ENCODE assay signal across 13 cellular contexts in the genomic region with DNA sequence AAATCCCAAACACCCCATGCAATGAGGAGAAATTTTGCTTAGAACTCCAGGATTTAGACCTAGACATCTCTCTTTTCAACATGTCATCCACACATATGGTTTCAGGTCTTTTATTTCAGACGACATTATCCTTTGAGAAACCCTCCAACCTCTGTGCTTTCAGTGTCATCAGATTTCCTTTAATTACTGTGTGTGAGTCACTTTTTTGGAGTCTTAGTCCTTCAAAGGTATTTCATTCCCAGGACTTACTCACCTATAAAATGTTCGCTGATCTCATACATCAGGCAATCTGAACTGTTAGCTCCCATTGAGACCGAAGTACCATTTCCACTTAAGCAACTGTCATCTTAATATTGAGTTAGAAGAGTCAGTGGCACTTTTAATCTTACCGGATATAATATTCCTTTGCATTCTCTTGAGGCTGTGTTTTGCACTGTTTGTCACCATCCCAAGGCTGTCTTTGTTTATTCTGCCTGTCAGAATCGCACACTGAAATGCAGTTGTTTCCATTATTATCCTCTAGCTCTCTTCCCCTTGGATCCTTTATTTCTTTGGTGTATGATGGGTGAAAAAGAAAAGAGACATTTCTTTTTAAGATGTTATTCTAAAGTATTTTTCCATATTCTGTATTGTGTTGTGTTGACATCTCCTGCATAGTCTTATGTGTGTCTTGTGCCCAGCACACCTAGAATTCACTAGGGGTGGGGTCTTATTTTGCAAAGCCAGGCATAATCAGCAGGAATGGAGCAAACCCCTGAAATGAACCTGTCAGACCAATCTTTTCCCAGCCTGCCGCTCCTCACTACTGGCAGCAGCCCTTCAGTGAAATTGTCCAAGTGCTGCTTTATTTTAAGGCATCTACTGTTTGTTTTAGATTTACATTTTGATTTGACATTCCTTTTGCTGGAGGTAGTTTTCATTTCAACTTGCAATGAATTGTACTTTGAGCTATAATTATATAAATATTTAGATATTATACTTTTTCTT.
A peak's percentile ranks its signal among the peaks of the same experiment; 100 is the strongest.
DNase-seq lines count a peak whose midpoint lies in the region; ATAC-seq and TF ChIP-seq lines count a peak whose summit lies in the region.
"Had no signal": no experiment of that assay in that cellular context is flagged by ENCODE, and none has a peak within 500 bp of the region (broad histone marks: within the 10 kb centered on the region; RNA-seq: fewer than 3 reads in every experiment).

No MANE protein-coding gene starts in this region.

- no CpG with 5 or more reads among the region's 6 CpGs for WGBS in mesendoderm (ENCODE audit: extremely low coverage, insufficient coverage, low lambda C conversion rate)
- no CpG with 5 or more reads among the region's 6 CpGs for WGBS in neuronal stem cell (ENCODE audit: extremely low coverage in 2 of 2, insufficient read length in 2 of 2, insufficient replicate concordance in 1 of 2), 2 donors
- 76 to 80% methylated on average over 6 of the region's 6 CpGs for WGBS in lower leg skin, 2 donors

- intact Hi-C loops in lower leg skin (cut with DNase I; ENCODE audit: low total_unique reads) = no loop called here

- TF ChIP-seq POLR2A in lower leg skin (IDR thresholded peaks at IDR 0.05) = no peak

- H3K4ac ChIP-seq in mesendoderm (ENCODE audit: low read depth, low read length) (no peak overlapping the region), neuronal stem cell (ENCODE audit: low read length) (no peak overlapping the region)

- H2AK5ac ChIP-seq in mesendoderm (ENCODE audit: low read length) (no peak overlapping the region), neuronal stem cell (ENCODE audit: low read depth, low read length) (no peak overlapping the region)

- H3K23ac ChIP-seq in mesendoderm (ENCODE audit: low read length) (no peak overlapping the region), neuronal stem cell (ENCODE audit: low read depth, low read length, poor library complexity) (no peak overlapping the region)

- H3K79me2 ChIP-seq in mesendoderm (ENCODE audit: control insufficient read depth, insufficient read depth, low read length) = no peaks in the 10 kb centered on the region

- H3K18ac ChIP-seq in mesendoderm (ENCODE audit: low read length) (no peak overlapping the region), neuronal stem cell (ENCODE audit: low read length) (no peak overlapping the region)

- H2BK15ac ChIP-seq in mesendoderm (replicated peaks; ENCODE audit: low read depth) (no peak overlapping the region), neuronal stem cell (ENCODE audit: low read length) (no peak overlapping the region)

- H3K4me2 ChIP-seq in mesendoderm (ENCODE audit: low read length) (no peak overlapping the region), neuronal stem cell (ENCODE audit: insufficient read depth, low read length, poor library complexity, severe bottlenecking) (no peak overlapping the region)

- H4K91ac ChIP-seq in neuronal stem cell (ENCODE audit: low read depth, low read length, poor library complexity) = no peak overlapping the region

- H3K27ac ChIP-seq in mesendoderm (ENCODE audit: low read depth, low read length) (no peak overlapping the region), neuronal stem cell (replicated peaks; ENCODE audit: low read length) (no peak overlapping the region)
- H3K27ac ChIP-seq: colonic mucosa, Peyer's patch had no signal

- H3K4me1 ChIP-seq in mesendoderm (ENCODE audit: control insufficient read depth, low read depth, low read length) (no peaks in the 10 kb centered on the region), neuronal stem cell (ENCODE audit: control insufficient read depth in 2 of 2, insufficient read depth in 1 of 2, low read depth in 1 of 2, low read length in 2 of 2) (peaks cover 0 to 2% of the 10 kb centered on the region in 2 donors)
- H3K4me1 ChIP-seq: colonic mucosa had no signal

- H3K9ac ChIP-seq in mesendoderm (ENCODE audit: low read length) = no peak overlapping the region
- no peak overlapping the region for H3K9ac ChIP-seq in neuronal stem cell (ENCODE audit: low read depth, low read length, poor library complexity)

- H2BK5ac ChIP-seq in mesendoderm (ENCODE audit: low read length) (no peak overlapping the region), neuronal stem cell (ENCODE audit: low read length) (no peak overlapping the region)

- H3K14ac ChIP-seq in neuronal stem cell (ENCODE audit: low read length) = no peak overlapping the region

- no peaks in the 10 kb centered on the region for H3K36me3 ChIP-seq in mesendoderm (ENCODE audit: control insufficient read depth, insufficient read depth, low read length)
- peaks cover 0 to 22% of the 10 kb centered on the region in 2 donors for H3K36me3 ChIP-seq in neuronal stem cell (replicated peaks in 1 of 2; ENCODE audit: control insufficient read depth in 2 of 2, insufficient read depth in 2 of 2, low read length in 2 of 2)
- H3K36me3 ChIP-seq: colonic mucosa, Peyer's patch had no signal

- H4K5ac ChIP-seq in mesendoderm (ENCODE audit: low read length) = no peak overlapping the region

- no peak overlapping the region for H2AFZ ChIP-seq in neuronal stem cell (ENCODE audit: low read length)

- H2BK120ac ChIP-seq in mesendoderm (ENCODE audit: low read depth, low read length) = no peak overlapping the region
- no peak overlapping the region for H2BK120ac ChIP-seq in neuronal stem cell (ENCODE audit: low read depth, low read length)

- H3K9me3 ChIP-seq in neuronal stem cell (replicated peaks in 1 of 2; ENCODE audit: control insufficient read depth in 2 of 2, insufficient read depth in 1 of 2, low read depth in 1 of 2, low read length in 2 of 2) = peaks cover 0 to 8% of the 10 kb centered on the region in 2 donors
- H3K9me3 ChIP-seq: colonic mucosa, Peyer's patch had no signal

- no peak for TF ChIP-seq CTCF in AG10803 (conservative IDR thresholded peaks at IDR 0.05; ENCODE audit: low read length)
- no peak for TF ChIP-seq CTCF in lower leg skin (IDR thresholded peaks at IDR 0.05)

- no peak overlapping the region for H3K56ac ChIP-seq in mesendoderm (ENCODE audit: low read length)

- in situ Hi-C loops in T47D (cut with HindIII; ENCODE audit: low pct_unique_long_range_greater_than_20kb, low sequenced_read_pairs) = no loop called here

- peak; percentile 54 for DNase-seq in AG10803 (ENCODE audit: low read depth)
- DNase-seq in LHCN-M2 (ENCODE audit: low read depth) = peak; percentile 31
- peak; percentile 7 to 51 for DNase-seq in T47D (ENCODE audit: low read depth in 1 of 2, low spot score in 1 of 2)
- DNase-seq in mesendoderm = peak; percentile 56
- no peak for DNase-seq in neuronal stem cell (ENCODE audit: low spot score)
- DNase-seq in islet precursor cell = no peak
- no peak for DNase-seq in lower leg skin (ENCODE audit: low spot score in 2 of 2)
- DNase-seq: activated B cell treated with CpG ODN at 0.5 μM for 24 hours; CD8-positive, alpha-beta T cell; colonic mucosa; NCI-H1436; Peyer's patch had no signal

- no peaks in the 10 kb centered on the region for H3K27me3 ChIP-seq in mesendoderm (ENCODE audit: insufficient read depth, low read length, poor library complexity)
- H3K27me3 ChIP-seq in neuronal stem cell (ENCODE audit: control insufficient read depth in 3 of 3, insufficient read depth in 3 of 3, low read depth in 1 of 3, low read length in 3 of 3) = no peaks in the 10 kb centered on the region
- H3K27me3 ChIP-seq: colonic mucosa, Peyer's patch had no signal

- H3K4me3 ChIP-seq in AG10803 (ENCODE audit: low read length) (no peak overlapping the region), mesendoderm (ENCODE audit: low read length) (no peak overlapping the region), neuronal stem cell (ENCODE audit: low read length in 2 of 2) (no peak overlapping the region), lower leg skin (ENCODE audit: low read depth, poor library complexity, severe bottlenecking) (no peak overlapping the region)
- H3K4me3 ChIP-seq: colonic mucosa, Peyer's patch had no signal

- H2BK12ac ChIP-seq in neuronal stem cell (ENCODE audit: low read length) = no peak overlapping the region

- H4K8ac ChIP-seq in mesendoderm (ENCODE audit: low read depth, low read length) (no peak overlapping the region), neuronal stem cell (ENCODE audit: low read depth, low read length) (no peak overlapping the region)

- no peak for ATAC-seq in GM21447 (IDR thresholded peaks at IDR 0.05; ENCODE audit: unreplicated experiment)
- ATAC-seq: CD8-positive, alpha-beta T cell had no signal

- H3K79me1 ChIP-seq in mesendoderm (ENCODE audit: low read length) (no peaks in the 10 kb centered on the region), neuronal stem cell (ENCODE audit: low read depth, low read length) (no peaks in the 10 kb centered on the region)

Comparison
In these comparisons a context has a peak if more than half of its experiments do, and no peak if none do; other contexts are left out.
1. DNase-seq: peak in AG10803 (single experiment), LHCN-M2 (single experiment), T47D (2 of 2) and mesendoderm (single experiment); none in neuronal stem cell (single experiment), islet precursor cell (single experiment) and lower leg skin (0 of 2).